10 cellular contexts compared by ENCODE assay signal in the genomic region with DNA sequence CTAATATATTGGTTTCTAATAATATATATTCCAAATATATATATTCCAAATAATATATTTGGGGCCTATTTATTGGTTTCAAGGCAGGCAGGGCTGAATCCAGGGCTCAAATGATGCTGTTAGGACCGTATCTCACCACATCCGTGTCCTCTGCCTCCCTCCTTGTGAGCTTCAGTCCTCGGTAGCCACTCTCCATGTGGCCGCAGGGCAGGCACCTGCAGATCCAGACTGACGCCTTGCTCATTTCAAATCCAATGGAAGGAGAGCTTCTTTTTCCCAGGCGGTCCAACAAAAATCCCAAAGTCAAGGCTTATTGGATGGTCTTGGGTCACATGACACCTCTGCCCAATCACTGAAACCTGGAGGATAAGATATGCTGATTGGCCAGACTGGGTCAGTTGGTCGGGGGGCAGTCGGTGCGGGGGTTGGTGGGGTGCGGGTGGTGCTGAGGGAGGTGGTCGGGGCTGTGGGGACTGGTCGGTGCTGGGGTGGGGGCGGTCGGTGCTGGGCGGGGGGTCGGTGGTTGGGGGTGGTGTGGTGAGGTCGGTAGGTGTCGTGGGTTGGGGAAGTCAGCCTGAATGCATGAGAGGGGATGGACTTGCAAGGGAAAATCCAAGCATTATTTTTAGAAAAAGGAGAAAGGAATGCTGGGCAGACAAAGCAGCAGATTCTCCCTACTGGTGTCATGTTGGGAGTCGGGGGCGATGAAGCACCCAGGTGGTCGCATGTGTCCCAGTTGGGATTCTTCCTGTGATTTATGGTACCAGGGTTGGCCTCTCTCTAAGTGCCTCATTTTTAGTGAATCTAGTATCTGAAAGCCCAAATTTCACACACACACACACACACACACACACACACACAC.
DNase-seq lines count a peak whose midpoint lies in the region; ATAC-seq and TF ChIP-seq lines count a peak whose summit lies in the region.
"Had no signal": no experiment of that assay in that cellular context is flagged by ENCODE, and none has a peak within 500 bp of the region (broad histone marks: within the 10 kb centered on the region; RNA-seq: fewer than 3 reads in every experiment).

No MANE protein-coding gene starts in this region.

- CTCF ChIA-PET in Panc1 (lab: Charles Lee): no interaction called here

- POLR2A ChIA-PET in Panc1 (lab: Charles Lee): no interaction called here

- no peaks in the 10 kb centered on the region for H3K79me2 ChIP-seq in hepatocyte

- ATAC-seq in Panc1 (no peak), HG03045 (IDR thresholded peaks at IDR 0.05; ENCODE audit: unreplicated experiment) (no peak), GM21619 (IDR thresholded peaks at IDR 0.05; ENCODE audit: unreplicated experiment) (no peak), GM21515 (IDR thresholded peaks at IDR 0.05; ENCODE audit: unreplicated experiment) (no peak)

- H3K9me3 ChIP-seq in Panc1 (ENCODE audit: control insufficient read depth, insufficient read depth, low read depth, low read length): no peaks in the 10 kb centered on the region
- H3K9me3 ChIP-seq in hepatocyte (ENCODE audit: low read depth): no peaks in the 10 kb centered on the region
- H3K9me3 ChIP-seq in prostate gland: no peaks in the 10 kb centered on the region
- H3K9me3 ChIP-seq: thyroid gland had no signal

- H3K9me2 ChIP-seq in hepatocyte (replicated peaks; ENCODE audit: insufficient read depth): no peaks in the 10 kb centered on the region

- H3K4me3 ChIP-seq in Panc1 (ENCODE audit: low read depth in 2 of 2, low read length in 2 of 2): no peak overlapping the region
- no peak overlapping the region for H3K4me3 ChIP-seq in hepatocyte
- H3K4me3 ChIP-seq in prostate gland: no peak overlapping the region
- H3K4me3 ChIP-seq: thyroid gland had no signal

- no peak overlapping the region for H3K4me2 ChIP-seq in hepatocyte

- no TSS peak for BruUV-seq in Panc1 (replicated peaks; lab: Mats Ljungman, UMichigan)

- TF ChIP-seq CTCF in Panc1 (IDR thresholded peaks at IDR 0.05) (no peak), hepatocyte (IDR thresholded peaks at IDR 0.05; ENCODE audit: poor library complexity) (no peak), prostate gland (IDR thresholded peaks at IDR 0.05) (no peak)

- peak; percentile 29 for DNase-seq in GM03348 (ENCODE audit: low spot score)
- DNase-seq in Panc1 (ENCODE audit: low read depth, low spot score): no peak
- DNase-seq in hepatocyte (ENCODE audit: low spot score): no peak
- DNase-seq in prostate gland (ENCODE audit: low spot score): no peak
- no peak for DNase-seq in DMS79 treated with DMSO at 0.1 percent for 48 hours (lab: John Stamatoyannopoulos, UW)
- DNase-seq: NCI-H2081 treated with DMSO at 0.1 percent for 48 hours, thyroid gland had no signal

- in situ Hi-C loops in Panc1 (cut with HindIII; ENCODE audit: low pct_unique_long_range_greater_than_20kb, low sequenced_read_pairs): no loop called here

- peaks cover 34% of the 10 kb centered on the region for H3K4me1 ChIP-seq in Panc1 (ENCODE audit: control insufficient read depth, insufficient read depth, low read length)
- peaks cover 7% of the 10 kb centered on the region for H3K4me1 ChIP-seq in hepatocyte (ENCODE audit: insufficient read depth)
- no peaks in the 10 kb centered on the region for H3K4me1 ChIP-seq in prostate gland (replicated peaks)

- H2AFZ ChIP-seq in hepatocyte: no peak overlapping the region

- no peaks in the 10 kb centered on the region for H3K27me3 ChIP-seq in Panc1 (ENCODE audit: control insufficient read depth, insufficient read depth, low read length)
- H3K27me3 ChIP-seq in hepatocyte: no peaks in the 10 kb centered on the region
- no peaks in the 10 kb centered on the region for H3K27me3 ChIP-seq in prostate gland (replicated peaks; ENCODE audit: insufficient read depth)
- H3K27me3 ChIP-seq: thyroid gland had no signal

- no peak for TF ChIP-seq POLR2A in prostate gland (IDR thresholded peaks at IDR 0.05)

- H3K27ac ChIP-seq in Panc1 (ENCODE audit: low read length): peak overlapping the region; percentile 82
- H3K27ac ChIP-seq in hepatocyte: peak overlapping the region; percentile 89
- H3K27ac ChIP-seq in prostate gland: peak overlapping the region; percentile 63 to 72
- H3K27ac ChIP-seq: thyroid gland had no signal

- 96% methylated on average over 11 of the region's 21 CpGs for WGBS in hepatocyte (ENCODE audit: low lambda C conversion rate, missing lambda C conversion rate)
- WGBS in prostate gland: 85% methylated on average over 21 of the region's 21 CpGs

- H3K36me3 ChIP-seq in Panc1 (ENCODE audit: control insufficient read depth, insufficient read depth, low read length) (no peaks in the 10 kb centered on the region), hepatocyte (replicated peaks; ENCODE audit: insufficient read depth, low read depth) (no peaks in the 10 kb centered on the region), prostate gland (no peaks in the 10 kb centered on the region)
- H3K36me3 ChIP-seq: thyroid gland had no signal

- intact Hi-C loops in Panc1 (cut with micrococcal nuclease; ENCODE audit: unreplicated experiment) (no loop called here), prostate gland (cut with DNase I) (no loop called here)

- H4K20me1 ChIP-seq in hepatocyte (ENCODE audit: insufficient read depth, poor library complexity, severe bottlenecking): no peaks in the 10 kb centered on the region
